26 cellular contexts compared by ENCODE assay signal in the genomic region with DNA sequence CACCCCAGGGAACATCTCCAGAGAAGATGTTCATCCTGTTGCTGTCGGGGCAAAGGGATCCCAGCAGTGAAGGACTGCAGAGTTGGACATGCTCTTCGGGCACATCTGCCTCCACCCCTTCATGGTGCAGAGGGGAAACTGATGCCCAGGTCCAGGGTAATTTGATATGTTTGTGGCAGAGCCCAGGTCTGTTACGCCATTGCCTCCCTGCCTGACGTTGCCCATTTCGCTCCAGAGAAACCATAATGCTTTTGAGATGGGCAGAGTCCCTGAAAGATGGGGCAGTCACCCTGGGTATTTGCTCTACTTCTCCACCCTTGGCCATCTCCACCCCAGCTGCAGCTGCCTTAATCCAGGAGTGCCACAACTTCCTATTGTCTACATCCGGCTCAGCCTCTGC.
DNase-seq lines count a peak whose midpoint lies in the region; ATAC-seq, FAIRE-seq and TF ChIP-seq lines count a peak whose summit lies in the region.
"Had no signal": no experiment of that assay in that cellular context is flagged by ENCODE, and none has a peak within 500 bp of the region (broad histone marks: within the 10 kb centered on the region; RNA-seq: fewer than 3 reads in every experiment).

No MANE protein-coding gene starts in this region.

- H2AFZ ChIP-seq in IMR-90 (replicated peaks; ENCODE audit: low read length, poor library complexity) (peak overlapping the region; percentile 23), H1 (ENCODE audit: low read length) (no peak overlapping the region)
- H2AFZ ChIP-seq: GM23248 had no signal

- no peak overlapping the region for H3K4ac ChIP-seq in IMR-90 (ENCODE audit: low read depth, low read length)
- H3K4ac ChIP-seq in H1 (replicated peaks; ENCODE audit: insufficient read length, low read depth, low read length) = no peak overlapping the region

- H2BK120ac ChIP-seq in IMR-90 (ENCODE audit: low read depth, low read length) (no peak overlapping the region), H1 (replicated peaks; ENCODE audit: low read depth, low read length) (no peak overlapping the region)

- H3K36me3 ChIP-seq in IMR-90 (ENCODE audit: control insufficient read depth, insufficient read depth, low read length) (no peaks in the 10 kb centered on the region), H1 (ENCODE audit: control insufficient read depth in 2 of 4, insufficient read depth in 4 of 4, low read length in 3 of 4) (no peaks in the 10 kb centered on the region)
- H3K36me3 ChIP-seq: BE2C; BLaER1 treated with 17β-estradiol and CSF1 and Interleukin-3, amounts not matched to agents 10 nM and 100 nM; HAP-1 had no signal

- H4K5ac ChIP-seq in IMR-90 (ENCODE audit: low read depth, low read length) (no peak overlapping the region), H1 (ENCODE audit: insufficient read length, low read depth, low read length) (no peak overlapping the region)

- peaks cover 2% of the 10 kb centered on the region; the same call in 1 of the 2 replicates for H3K23me2 ChIP-seq in H1 (ENCODE audit: low read depth, low read length)

- DNase-seq in IMR-90 = no peak
- no peak for DNase-seq in H1 (ENCODE audit: low read depth in 1 of 2, low spot score in 2 of 2)
- peak; percentile 51 for DNase-seq in osteocyte (ENCODE audit: extremely low spot score, unreplicated experiment)
- no peak for DNase-seq in NCI-H146 (lab: John Stamatoyannopoulos, UW)
- DNase-seq in stimulated activated CD4-positive, alpha-beta T cell treated with anti-CD3 and anti-CD28 coated beads, Interleukin-4, amount 100 ng/mL, for 4 hours = no peak
- no peak for DNase-seq in posterior cingulate gyrus
- DNase-seq: 8988T; ACHN; AML-193; BE2C; CD4-positive, alpha-beta T cell; CD8-positive, alpha-beta memory T cell; DMS 273 treated with DMSO at 0.1 percent for 48 hours; DMS79; EL; GDM1; GM23248; HFFc6 had no signal

- no peak overlapping the region for H3K4me2 ChIP-seq in IMR-90 (ENCODE audit: low read depth, low read length)
- H3K4me2 ChIP-seq in H1 (ENCODE audit: insufficient read depth in 1 of 2, low read depth in 2 of 2, low read length in 2 of 2) = no peak overlapping the region
- H3K4me2 ChIP-seq: A549 had no signal

- no peak overlapping the region for H3K23ac ChIP-seq in IMR-90 (ENCODE audit: low read depth, low read length)
- no peak overlapping the region for H3K23ac ChIP-seq in H1 (ENCODE audit: insufficient read length)

- H3K4me1 Mint-ChIP-seq in osteocyte (ENCODE audit: unreplicated experiment) = peaks cover 1% of the 10 kb centered on the region
- H3K4me1 Mint-ChIP-seq: CD8-positive, alpha-beta memory T cell had no signal

- intact Hi-C loops in IMR-90 (cut with micrococcal nuclease) (no loop called here), posterior cingulate gyrus (cut with DNase I) (loop anchor here (10.0 kb wide), 1 partner anchor 222 kb away; no protein-coding TSS in a partner anchor)

- no CpG with 5 or more reads among the region's 6 CpGs for WGBS in IMR-90 (ENCODE audit: extremely low coverage in 2 of 2, insufficient read length in 1 of 2), 2 experiments
- 93% methylated on average over 5 of the region's 6 CpGs; no CpG with 5 or more reads in 1 of the 2 experiments for WGBS in H1 (ENCODE audit: extremely low coverage in 1 of 2, insufficient coverage in 1 of 2, insufficient read length in 1 of 2, insufficient replicate concordance in 2 of 2, low coverage in 1 of 2, low lambda C conversion rate in 2 of 2, missing lambda C conversion rate in 1 of 2), 2 experiments

- TF ChIP-seq EP300 in H1 (IDR thresholded peaks at IDR 0.05; ENCODE audit: borderline replicate concordance in 1 of 2, low read depth in 2 of 2, low read length in 2 of 2) = no peak

- H3K27ac ChIP-seq in IMR-90 (ENCODE audit: insufficient read depth, low read length) (no peak overlapping the region), H1 (ENCODE audit: low read depth, low read length) (no peak overlapping the region)
- H3K27ac ChIP-seq: A549, GM23248 had no signal

- H3K79me1 ChIP-seq in IMR-90 (ENCODE audit: low read depth in 1 of 2, low read length in 2 of 2) (no peaks in the 10 kb centered on the region), H1 (ENCODE audit: low read depth, low read length) (no peaks in the 10 kb centered on the region)

- TF ChIP-seq RAD21 in IMR-90 (IDR thresholded peaks at IDR 0.05; ENCODE audit: low read length) = no peak
- no peak for TF ChIP-seq RAD21 in H1 (IDR thresholded peaks at IDR 0.05 in 1 of 2, conservative IDR thresholded peaks at IDR 0.05 in 1 of 2; ENCODE audit: low read depth in 2 of 2, low read length in 2 of 2)

- no peak overlapping the region for H3K18ac ChIP-seq in IMR-90 (ENCODE audit: low read depth, low read length)
- 0 out of 2 replicates have a peak overlapping the region, but pooled peaks have one; percentile 55 for H3K18ac ChIP-seq in H1 (ENCODE audit: extremely low read depth, low read length)

- H3K14ac ChIP-seq in IMR-90 (replicated peaks; ENCODE audit: low read depth, low read length) (no peak overlapping the region), H1 (ENCODE audit: insufficient read length) (no peak overlapping the region)

- ATAC-seq in IMR-90 (ENCODE audit: low read depth) = no peak
- ATAC-seq: A549, GM12878 had no signal

- no peaks in the 10 kb centered on the region for H3K9me3 Mint-ChIP-seq in osteocyte (ENCODE audit: unreplicated experiment)
- H3K9me3 Mint-ChIP-seq: CD4-positive, alpha-beta T cell had no signal

- H3K9me3 ChIP-seq in IMR-90 (ENCODE audit: control insufficient read depth, insufficient read depth, low read length) (no peaks in the 10 kb centered on the region), H1 (ENCODE audit: insufficient read depth in 2 of 2, low read depth in 1 of 2, low read length in 1 of 2) (no peaks in the 10 kb centered on the region)
- H3K9me3 ChIP-seq: A549, BE2C, HAP-1 had no signal

- H2AK5ac ChIP-seq in IMR-90 (ENCODE audit: low read depth, low read length) (no peak overlapping the region), H1 (ENCODE audit: low read depth, low read length) (no peak overlapping the region)

- H3K9ac ChIP-seq in IMR-90 (ENCODE audit: low read depth, low read length) (no peak overlapping the region), H1 (replicated peaks in 1 of 4; ENCODE audit: extremely low read depth in 1 of 4, low read depth in 3 of 4, low read length in 3 of 4) (no peak overlapping the region)
- H3K9ac ChIP-seq: BLaER1 treated with 17β-estradiol and CSF1 and Interleukin-3, amounts not matched to agents 10 nM and 100 nM; GM23248 had no signal

- FAIRE-seq in H1 (lab: Jason Lieb, UNC) = no peak
- FAIRE-seq: A549, D721Med, GM12878, GM19239, H54 had no signal

- H2BK12ac ChIP-seq in H1 (ENCODE audit: low read depth, low read length) = no peak overlapping the region; the same call in 1 of the 2 replicates

- POLR2A ChIA-PET in IMR-90 (lab: Charles Lee; ENCODE audit: unreplicated experiment) (no interaction called here), H1 (lab: Charles Lee; ENCODE audit: partially characterized antibody) (interaction anchor here (1.3 kb wide), 1 partner anchor 52 kb away, joined by 3 read pairs; no protein-coding TSS in a partner anchor)

- H2AK9ac ChIP-seq in IMR-90 (replicated peaks; ENCODE audit: low read depth, low read length, poor library complexity) = peak overlapping the region; percentile 26

- H2BK20ac ChIP-seq in IMR-90 (ENCODE audit: low read depth, low read length) = no peak overlapping the region
- 0 out of 2 replicates have a peak overlapping the region, but pooled peaks have one; percentile 26 for H2BK20ac ChIP-seq in H1 (ENCODE audit: low read length)

- TF ChIP-seq CTCF in IMR-90 (conservative IDR thresholded peaks at IDR 0.05; ENCODE audit: low read depth, low read length) (no peak), H1 (IDR thresholded peaks at IDR 0.05; ENCODE audit: control extremely low read depth in 1 of 3, insufficient read depth in 1 of 3, low read depth in 1 of 3, low read length in 3 of 3) (no peak), osteocyte (IDR thresholded peaks at IDR 0.05) (no peak)

- H3K27ac Mint-ChIP-seq in osteocyte (ENCODE audit: unreplicated experiment) = no peak overlapping the region
- H3K27ac Mint-ChIP-seq: CD14-positive monocyte; CD4-positive, alpha-beta T cell; CD8-positive, alpha-beta memory T cell; HFFc6 had no signal

- H4K91ac ChIP-seq in IMR-90 (ENCODE audit: insufficient read depth, low read depth, low read length) (no peak overlapping the region), H1 (replicated peaks; ENCODE audit: insufficient read length, low read length) (no peak overlapping the region)

- no peaks in the 10 kb centered on the region for H3K36me3 Mint-ChIP-seq in osteocyte (ENCODE audit: unreplicated experiment)
- H3K36me3 Mint-ChIP-seq: CD14-positive monocyte; CD8-positive, alpha-beta memory T cell had no signal

- BruUV-seq in IMR-90 (replicated peaks; lab: Mats Ljungman, UMichigan) = no TSS peak

- H3K27me3 ChIP-seq in IMR-90 (ENCODE audit: control insufficient read depth, insufficient read depth, low read length) (no peaks in the 10 kb centered on the region), H1 (replicated peaks in 1 of 4; ENCODE audit: control insufficient read depth in 3 of 4, extremely low read depth in 1 of 4, insufficient read depth in 3 of 4, low read length in 3 of 4) (no peaks in the 10 kb centered on the region; a peak in 1 of 7 replicates)
- H3K27me3 ChIP-seq: BLaER1 treated with 17β-estradiol and CSF1 and Interleukin-3, amounts not matched to agents 10 nM and 100 nM had no signal

- no peak overlapping the region for H2BK5ac ChIP-seq in IMR-90 (ENCODE audit: low read depth, low read length, poor library complexity, severe bottlenecking)
- no peak overlapping the region for H2BK5ac ChIP-seq in H1 (ENCODE audit: low read depth, low read length)

- H4K8ac ChIP-seq in IMR-90 (ENCODE audit: low read depth in 2 of 2, low read length in 2 of 2) = no peak overlapping the region
- H4K8ac ChIP-seq in H1 (ENCODE audit: extremely low read depth, insufficient read depth, low read length) = no peak overlapping the region

- peaks cover 18% of the 10 kb centered on the region for H3K27me3 Mint-ChIP-seq in osteocyte (ENCODE audit: unreplicated experiment)

- TF ChIP-seq POLR2A in IMR-90 (IDR thresholded peaks at IDR 0.05; ENCODE audit: low read depth, low read length) (no peak), H1 (IDR thresholded peaks at IDR 0.05; ENCODE audit: control extremely low read depth in 1 of 2, low read depth in 2 of 2, low read length in 2 of 2) (no peak)

- CTCF ChIA-PET in IMR-90 (lab: Yijun Ruan, JAX) = no interaction called here
- CTCF ChIA-PET in H1 (lab: Charles Lee; ENCODE audit: partially characterized antibody) = interaction anchor here (0.9 to 2.3 kb wide), 3 partner anchors 19 to 166 kb away, joined by 3 to 7 read pairs (median 3); no protein-coding TSS in a partner anchor

- H3K79me2 ChIP-seq in H1 (ENCODE audit: control insufficient read depth in 1 of 2, insufficient read depth in 2 of 2, low read length in 2 of 2) = no peaks in the 10 kb centered on the region

- H3K4me1 ChIP-seq in IMR-90 (ENCODE audit: control insufficient read depth, insufficient read depth, low read length) (no peaks in the 10 kb centered on the region), H1 (replicated peaks in 1 of 4; ENCODE audit: control insufficient read depth in 3 of 4, insufficient read depth in 4 of 4, low read length in 3 of 4) (peaks cover 2 to 11% (median 5%) of the 10 kb centered on the region in 4 experiments; a peak in 5 of 7 replicates)
- H3K4me1 ChIP-seq: A549, BE2C, HAP-1 had no signal

- H3K56ac ChIP-seq in IMR-90 (ENCODE audit: extremely low read depth, insufficient read depth, low read length) (no peak overlapping the region), H1 (replicated peaks; ENCODE audit: insufficient read length, low read depth, low read length) (no peak overlapping the region)

- dilution Hi-C loops in IMR-90 (cut with HindIII; ENCODE audit: low sequenced_read_pairs, unreplicated experiment) = no loop called here

- H2BK15ac ChIP-seq in IMR-90 (ENCODE audit: low read depth, low read length) = no peak overlapping the region
- no peak overlapping the region for H2BK15ac ChIP-seq in H1 (ENCODE audit: low read length)

- H3K4me3 Mint-ChIP-seq in osteocyte (ENCODE audit: unreplicated experiment) = no peak overlapping the region
- H3K4me3 Mint-ChIP-seq: CD14-positive monocyte; CD4-positive, alpha-beta T cell; CD8-positive, alpha-beta memory T cell; HFFc6 had no signal

- in situ Hi-C loops in IMR-90 (cut with MboI; ENCODE audit: low sequenced_read_pairs) = no loop called here

- H3K4me3 ChIP-seq in IMR-90 (ENCODE audit: insufficient read depth, low read depth, low read length) = no peak overlapping the region
- H3K4me3 ChIP-seq in H1 (ENCODE audit: extremely low read depth in 1 of 4, insufficient read depth in 2 of 4, low read depth in 3 of 4, low read length in 4 of 4) = no peak overlapping the region
- H3K4me3 ChIP-seq: A549; BLaER1 treated with 17β-estradiol and CSF1 and Interleukin-3, amounts not matched to agents 10 nM and 100 nM; GM12878; GM23248; HAP-1 had no signal

- H3K9me1 ChIP-seq in IMR-90 (ENCODE audit: insufficient read depth, low read length) = no peaks in the 10 kb centered on the region

- H4K20me1 ChIP-seq in IMR-90 (ENCODE audit: insufficient read depth, low read length) (no peaks in the 10 kb centered on the region), H1 (replicated peaks in 1 of 2; ENCODE audit: control insufficient read depth in 1 of 2, insufficient read depth in 2 of 2, low read length in 2 of 2) (no peaks in the 10 kb centered on the region)
- H4K20me1 ChIP-seq: BLaER1 treated with 17β-estradiol and CSF1 and Interleukin-3, amounts not matched to agents 10 nM and 100 nM had no signal
